In genomic region chr3:71784914-71785593, GRCh38 we compare ENCODE assay signal across 8 cellular contexts. TPM values are rescaled to one million over a fixed set of nuclear protein-coding genes. Genes with fewer than 3 reads are reported as not detected.
A peak's percentile ranks its signal among the peaks of the same experiment; 100 is the strongest.
DNase-seq lines count a peak whose midpoint lies in the region; ATAC-seq lines count a peak whose summit lies in the region.

Gene PROK2, minus strand, starts transcription at chr3:71785148. Its CDS starts 96 bp downstream, at chr3:71785052.

- peak; percentile 73 to 81 for ATAC-seq in left cardiac atrium
- ATAC-seq in GM21447 (IDR thresholded peaks at IDR 0.05; ENCODE audit: unreplicated experiment): no peak

- intact Hi-C loops in left cardiac atrium (cut with DNase I): no loop called here

- DNase-seq in NCI-H345 (lab: John Stamatoyannopoulos, UW) (peak; percentile 28), NCI-H345 treated with DMSO at 0.1 percent for 48 hours (lab: John Stamatoyannopoulos, UW; ENCODE audit: unreplicated experiment) (no peak), left cardiac atrium (peak; percentile 21), NCI-H2029 (lab: John Stamatoyannopoulos, UW) (no peak), DMS153 treated with DMSO at 0.1 percent for 48 hours (lab: John Stamatoyannopoulos, UW; ENCODE audit: unreplicated experiment) (no peak)
- peak; percentile 37 for DNase-seq in activated CD8-positive, alpha-beta memory T cell treated with anti-CD3 and anti-CD28 coated beads, Interleukin-2, amount 50 U/mL, for 4 hours
- DNase-seq in stimulated activated CD4-positive, alpha-beta T cell treated with anti-CD3 and anti-CD28 coated beads, Interleukin-12 subunit alpha, Interleukin-12 subunit beta, amount 100 ng/mL, for 48 hours (ENCODE audit: low read depth in 2 of 3, low spot score in 1 of 3): peak; percentile 9 to 30 (median 11)

RNA-seq across cellular contexts. Expression of gene PROK2, which starts in this region (rescaled TPM):
- under 1 TPM; 0.37 to 0.94 TPM for total RNA-seq in left cardiac atrium

Comparison
In these comparisons a context has a peak if more than half of its experiments do, and no peak if none do; other contexts are left out.
1. DNase-seq: peak in NCI-H345 (single experiment), activated CD8-positive, alpha-beta memory T cell treated with anti-CD3 and anti-CD28 coated beads, Interleukin-2, amount 50 U/mL, for 4 hours (single experiment) and stimulated activated CD4-positive, alpha-beta T cell treated with anti-CD3 and anti-CD28 coated beads, Interleukin-12 subunit alpha, Interleukin-12 subunit beta, amount 100 ng/mL, for 48 hours (3 of 3); none in NCI-H345 treated with DMSO at 0.1 percent for 48 hours (single experiment), NCI-H2029 (single experiment) and DMS153 treated with DMSO at 0.1 percent for 48 hours (single experiment).
2. Peak in DNase-seq and ATAC-seq in left cardiac atrium; RNA of the gene not detected or under 1 TPM.